ENCODE assay signal across 34 cellular contexts in genomic region chr15:78711638-78712037, GRCh38.
"Had no signal": no experiment of that assay in that cellular context is flagged by ENCODE, and none has a peak within 500 bp of the region (broad histone marks: within the 10 kb centered on the region; RNA-seq: fewer than 3 reads in every experiment).

No MANE protein-coding gene starts in this region.

- H3K4me3 ChIP-seq: ascending aorta, breast epithelium, cardiac muscle cell, coronary artery, dorsolateral prefrontal cortex, esophagus squamous epithelium, gastroesophageal sphincter, heart right ventricle had no signal

- H3K27me3 ChIP-seq: ascending aorta, breast epithelium, cardiac muscle cell had no signal

- ATAC-seq: activated CD4-positive, CD25-positive, alpha-beta regulatory T cell treated with anti-CD3 and anti-CD28 coated beads, Interleukin-2, amount 50 U/mL, for 24 hours; activated CD8-positive, alpha-beta memory T cell treated with anti-CD3 and anti-CD28 coated beads, Interleukin-2, amount 10 ng/mL, durations not matched to agents 7 days and 5 days; activated CD8-positive, alpha-beta T cell treated with anti-CD3 and anti-CD28 coated beads for 36 hours; activated naive CD4-positive, alpha-beta T cell treated with anti-CD3 and anti-CD28 coated beads, Interleukin-2, amount 50 U/mL, for 72 hours; activated T-cell treated with anti-CD3 and anti-CD28 coated beads, Interleukin-2, amount 50 U/mL, for 72 hours; gastroesophageal sphincter; heart right ventricle; T-helper 17 cell had no signal

- H3K27ac ChIP-seq: ascending aorta, breast epithelium, cardiac muscle cell, coronary artery, dorsolateral prefrontal cortex, esophagus squamous epithelium, gastroesophageal sphincter, heart right ventricle had no signal

- H3K4me1 ChIP-seq: ascending aorta, breast epithelium had no signal

- H3K9me3 ChIP-seq: ascending aorta, breast epithelium, esophagus squamous epithelium, gastroesophageal sphincter had no signal

- H3K36me3 Mint-ChIP-seq: activated naive CD4-positive, alpha-beta T cell treated with anti-CD3 and anti-CD28 coated beads, Interleukin-2, amount 10 ng/mL, durations not matched to agents 7 days and 5 days; activated naive CD4-positive, alpha-beta T cell treated with anti-CD3 and anti-CD28 coated beads, Interleukin-2, amount 50 U/mL, for 72 hours; brain had no signal

- DNase-seq: activated B cell treated with CpG ODN at 0.5 μM for 24 hours; activated CD4-positive, alpha-beta T cell treated with anti-CD3 and anti-CD28 coated beads for 48 hours; activated CD4-positive, alpha-beta T cell treated with anti-CD3 and anti-CD28 coated beads, Interleukin-2, amount 50 U/mL, for 1 hour; activated CD4-positive, alpha-beta T cell treated with anti-CD3 and anti-CD28 coated beads, Interleukin-2, amount 50 U/mL, for 48 hours; activated CD8-positive, alpha-beta memory T cell treated with anti-CD3 and anti-CD28 coated beads, Interleukin-2, amount 10 ng/mL, durations not matched to agents 7 days and 5 days; activated CD8-positive, alpha-beta memory T cell treated with anti-CD3 and anti-CD28 coated beads, Interleukin-2, amount 50 U/mL, for 4 hours; activated CD8-positive, alpha-beta T cell treated with anti-CD3 and anti-CD28 coated beads for 36 hours; activated gamma-delta T cell; activated naive CD4-positive, alpha-beta T cell; activated naive CD4-positive, alpha-beta T cell treated with anti-CD3 and anti-CD28 coated beads, Interleukin-2, amount 10 ng/mL, durations not matched to agents 7 days and 5 days; activated naive CD8-positive, alpha-beta T cell treated with anti-CD3 and anti-CD28 coated beads, Interleukin-2, amount 10 ng/mL, durations not matched to agents 7 days and 5 days; activated T-cell treated with anti-CD3 and anti-CD28 coated beads for 4 hours; activated T-cell treated with anti-CD3 and anti-CD28 coated beads, Interleukin-2, amount 50 U/mL, for 24 hours; activated T-cell treated with anti-CD3 and anti-CD28 coated beads, Interleukin-2, amount 50 U/mL, for 72 hours; dorsolateral prefrontal cortex; effector memory CD4-positive, alpha-beta T cell; esophagus squamous epithelium; foreskin melanocyte; heart right ventricle; T-helper 1 cell; T-helper 17 cell; T1000; WERI-Rb-1 had no signal

- H3K27ac Mint-ChIP-seq: activated B cell treated with CpG ODN at 0.5 μM for 24 hours; activated CD8-positive, alpha-beta memory T cell treated with anti-CD3 and anti-CD28 coated beads, Interleukin-2, amount 10 ng/mL, durations not matched to agents 7 days and 5 days; activated CD8-positive, alpha-beta T cell treated with anti-CD3 and anti-CD28 coated beads for 36 hours; activated naive CD4-positive, alpha-beta T cell treated with anti-CD3 and anti-CD28 coated beads, Interleukin-2, amount 10 ng/mL, durations not matched to agents 7 days and 5 days; activated naive CD4-positive, alpha-beta T cell treated with anti-CD3 and anti-CD28 coated beads, Interleukin-2, amount 50 U/mL, for 72 hours; activated naive CD8-positive, alpha-beta T cell treated with anti-CD3 and anti-CD28 coated beads, Interleukin-2, amount 10 ng/mL, durations not matched to agents 7 days and 5 days; activated T-cell treated with anti-CD3 and anti-CD28 coated beads, Interleukin-2, amount 50 U/mL, for 24 hours; activated T-cell treated with anti-CD3 and anti-CD28 coated beads, Interleukin-2, amount 50 U/mL, for 72 hours; brain; dendritic cell treated with granulocyte-macrophage colony-stimulating factor and Interleukin-4, amounts not matched to agents 40 ng/mL and 50 ng/mL, for 4 days; T-helper 17 cell; T-helper 2 cell treated with Interferon-gamma antibody and Interleukin-4, amounts not matched to agents 5 μg/mL and 100 μg/mL, for 36 hours had no signal

- H3K36me3 ChIP-seq: ascending aorta, breast epithelium, cardiac muscle cell, esophagus squamous epithelium, gastroesophageal sphincter, heart right ventricle, WERI-Rb-1 had no signal

- H3K9me3 Mint-ChIP-seq: activated CD8-positive, alpha-beta T cell treated with anti-CD3 and anti-CD28 coated beads for 36 hours; activated naive CD4-positive, alpha-beta T cell treated with anti-CD3 and anti-CD28 coated beads, Interleukin-2, amount 50 U/mL, for 72 hours; dendritic cell treated with granulocyte-macrophage colony-stimulating factor and Interleukin-4, amounts not matched to agents 40 ng/mL and 50 ng/mL, for 4 days; T-helper 2 cell treated with Interferon-gamma antibody and Interleukin-4, amounts not matched to agents 5 μg/mL and 100 μg/mL, for 36 hours had no signal

- H3K4me3 Mint-ChIP-seq: activated B cell treated with CpG ODN at 0.5 μM for 24 hours; activated CD8-positive, alpha-beta memory T cell treated with anti-CD3 and anti-CD28 coated beads, Interleukin-2, amount 10 ng/mL, durations not matched to agents 7 days and 5 days; activated CD8-positive, alpha-beta T cell treated with anti-CD3 and anti-CD28 coated beads for 36 hours; activated naive CD4-positive, alpha-beta T cell treated with anti-CD3 and anti-CD28 coated beads, Interleukin-2, amount 10 ng/mL, durations not matched to agents 7 days and 5 days; activated naive CD8-positive, alpha-beta T cell treated with anti-CD3 and anti-CD28 coated beads, Interleukin-2, amount 10 ng/mL, durations not matched to agents 7 days and 5 days; activated T-cell treated with anti-CD3 and anti-CD28 coated beads, Interleukin-2, amount 50 U/mL, for 24 hours; activated T-cell treated with anti-CD3 and anti-CD28 coated beads, Interleukin-2, amount 50 U/mL, for 72 hours; brain; central memory CD8-positive, alpha-beta T cell; dendritic cell treated with granulocyte-macrophage colony-stimulating factor and Interleukin-4, amounts not matched to agents 40 ng/mL and 50 ng/mL, for 4 days; T-helper 17 cell; T-helper 2 cell treated with Interferon-gamma antibody and Interleukin-4, amounts not matched to agents 5 μg/mL and 100 μg/mL, for 36 hours had no signal
